ENCODE assay signal across 1 cellular context in genomic region chr3:113057117-113057516, GRCh38.
TF ChIP-seq lines count a peak whose summit lies in the region.

No MANE protein-coding gene starts in this region.

TF ChIP-seq in GM12878, 131 proteins besides CTCF, POLR2A, EP300 and RAD21 (continued from another document and continues in another):
- TF ChIP-seq ZBTB11 (CRISPR knock-in tag; IDR thresholded peaks at IDR 0.05) (no peak), CHD1 (IDR thresholded peaks at IDR 0.05; ENCODE audit: low read depth, low read length) (no peak), RB1 (IDR thresholded peaks at IDR 0.05; ENCODE audit: borderline replicate concordance) (no peak), RFX5 (IDR thresholded peaks at IDR 0.05; ENCODE audit: low read depth, low read length) (no peak), SMAD1 (IDR thresholded peaks at IDR 0.05; ENCODE audit: low read depth, partially characterized antibody) (no peak), PRDM15 (CRISPR knock-in tag; IDR thresholded peaks at IDR 0.05) (no peak), RAD51 (IDR thresholded peaks at IDR 0.05) (no peak), KLF5 (IDR thresholded peaks at IDR 0.05; ENCODE audit: partially characterized antibody) (no peak), MTA2 (IDR thresholded peaks at IDR 0.05; ENCODE audit: low read depth) (peak; percentile 49), NFYA (IDR thresholded peaks at IDR 0.05; ENCODE audit: borderline replicate concordance, low read depth, low read length) (no peak), BMI1 (IDR thresholded peaks at IDR 0.05; ENCODE audit: borderline replicate concordance) (no peak), HSF1 (IDR thresholded peaks at IDR 0.05; ENCODE audit: low read depth, low read length) (no peak), FOXM1 (IDR thresholded peaks at IDR 0.05; ENCODE audit: low read depth, low read length) (no peak), SKIL (IDR thresholded peaks at IDR 0.05; ENCODE audit: low read depth, poor library complexity, severe bottlenecking) (peak; percentile 22), PML (IDR thresholded peaks at IDR 0.05; ENCODE audit: low read length) (no peak), YY1 (IDR thresholded peaks at IDR 0.05; ENCODE audit: low read depth, low read length) (no peak), MYB (IDR thresholded peaks at IDR 0.05; ENCODE audit: borderline replicate concordance, low read depth, low read length) (no peak), KAT2A (conservative IDR thresholded peaks at IDR 0.05; ENCODE audit: control insufficient read depth, low read depth, low read length) (no peak), ZBED1 (IDR thresholded peaks at IDR 0.05; ENCODE audit: borderline replicate concordance) (no peak), SIX5 (IDR thresholded peaks at IDR 0.05; ENCODE audit: low read depth, low read length, severe bottlenecking) (no peak), TCF12 (IDR thresholded peaks at IDR 0.05; ENCODE audit: low read depth, low read length) (no peak), BCL3 (IDR thresholded peaks at IDR 0.05; ENCODE audit: borderline replicate concordance, insufficient read depth, low read depth, low read length, poor library complexity, severe bottlenecking) (no peak), POU2F2 (IDR thresholded peaks at IDR 0.05; ENCODE audit: borderline replicate concordance, low read depth, low read length) (peak; percentile 88; the same call in 2 of the 3 replicates), GABPA (IDR thresholded peaks at IDR 0.05; ENCODE audit: low read depth) (no peak), ZNF217 (IDR thresholded peaks at IDR 0.05) (peak; percentile 22; the same call in 1 of the 2 replicates), PKNOX1 (IDR thresholded peaks at IDR 0.05) (no peak), HCFC1 (IDR thresholded peaks at IDR 0.05; ENCODE audit: low read length) (no peak), PAX5 (IDR thresholded peaks at IDR 0.05; ENCODE audit: borderline replicate concordance, low read depth, low read length) (no peak), ZNF622 (IDR thresholded peaks at IDR 0.05) (no peak), ELK1 (IDR thresholded peaks at IDR 0.05; ENCODE audit: low read depth, low read length) (no peak), LARP7 (IDR thresholded peaks at IDR 0.05) (no peak), JUNB (IDR thresholded peaks at IDR 0.05) (peak; percentile 15; the same call in 1 of the 2 replicates), TCF3 (IDR thresholded peaks at IDR 0.05; ENCODE audit: borderline replicate concordance, insufficient read depth, low read depth, low read length) (no peak), CUX1 (IDR thresholded peaks at IDR 0.05; ENCODE audit: insufficient replicate concordance, low read depth, low read length) (no peak), FOXK2 (IDR thresholded peaks at IDR 0.05) (no peak), CHD4 (IDR thresholded peaks at IDR 0.05) (no peak), RELB (IDR thresholded peaks at IDR 0.05; ENCODE audit: low read depth) (peak; percentile 56; the same call in 1 of the 2 replicates), ASH2L (IDR thresholded peaks at IDR 0.05; ENCODE audit: borderline replicate concordance, low read depth) (no peak), ZNF384 (IDR thresholded peaks at IDR 0.05; ENCODE audit: borderline replicate concordance, low read depth, low read length) (no peak), RBBP5 (conservative IDR thresholded peaks at IDR 0.05) (no peak), IKZF2 (IDR thresholded peaks at IDR 0.05) (peak; percentile 79 to 87), ZNF24 (IDR thresholded peaks at IDR 0.05) (no peak)
